ENCODE assay signal across 20 cellular contexts in genomic region chr9:98750396-98751060, GRCh38. TPM values are rescaled to one million over a fixed set of nuclear protein-coding genes. Genes with fewer than 3 reads are reported as not detected.
DNase-seq lines count a peak whose midpoint lies in the region; ATAC-seq and TF ChIP-seq lines count a peak whose summit lies in the region.
"Had no signal": no experiment of that assay in that cellular context is flagged by ENCODE, and none has a peak within 500 bp of the region (broad histone marks: within the 10 kb centered on the region; RNA-seq: fewer than 3 reads in every experiment).

No MANE protein-coding gene starts in this region.

- intact Hi-C loops in ovary (cut with DNase I): no loop called here

- peak; percentile 84 for DNase-seq in SIG-M5 treated with dmso at 0.1 percent for 504 hours (lab: John Stamatoyannopoulos, UW; ENCODE audit: unreplicated experiment)
- DNase-seq in SIG-M5 (lab: John Stamatoyannopoulos, UW): no peak
- DNase-seq in MV-4-11 (lab: John Stamatoyannopoulos, UW): peak; percentile 94
- peak; percentile 45 for DNase-seq in SKM-1 treated with dmso at 0.1 percent for 144 hours (lab: John Stamatoyannopoulos, UW; ENCODE audit: unreplicated experiment)
- no peak for DNase-seq in stimulated activated effector memory CD8-positive, alpha-beta T cell treated with anti-CD3 and anti-CD28 coated beads, Interleukin-12 subunit alpha, Interleukin-12 subunit beta, amount 100 ng/mL, for 72 hours (ENCODE audit: low spot score in 2 of 2)
- DNase-seq in ovary: no peak
- no peak for DNase-seq in GM13977 (ENCODE audit: low spot score)
- no peak for DNase-seq in NK-92 (lab: John Stamatoyannopoulos, UW; ENCODE audit: unreplicated experiment)
- DNase-seq: CD4-positive, alpha-beta memory T cell; DMS153; GF-D8; NCI-H1105 treated with DMSO at 0.1 percent for 48 hours; NCI-H1694; NCI-H2081 treated with DMSO at 0.1 percent for 48 hours; NCI-H748 treated with DMSO at 0.1 percent for 48 hours had no signal

- no peaks in the 10 kb centered on the region for H3K9me3 Mint-ChIP-seq in stimulated activated effector memory CD8-positive, alpha-beta T cell treated with anti-CD3 and anti-CD28 coated beads, Interleukin-12 subunit alpha, Interleukin-12 subunit beta, amount 100 ng/mL, for 72 hours
- H3K9me3 Mint-ChIP-seq: CD4-positive, alpha-beta memory T cell had no signal

- H3K36me3 Mint-ChIP-seq in stimulated activated effector memory CD8-positive, alpha-beta T cell treated with anti-CD3 and anti-CD28 coated beads, Interleukin-12 subunit alpha, Interleukin-12 subunit beta, amount 100 ng/mL, for 72 hours: peaks cover 16% of the 10 kb centered on the region

- H3K4me3 Mint-ChIP-seq in stimulated activated effector memory CD8-positive, alpha-beta T cell treated with anti-CD3 and anti-CD28 coated beads, Interleukin-12 subunit alpha, Interleukin-12 subunit beta, amount 100 ng/mL, for 72 hours: no peak overlapping the region
- H3K4me3 Mint-ChIP-seq: B cell; CD4-positive, alpha-beta memory T cell had no signal

- no peaks in the 10 kb centered on the region for H3K27me3 ChIP-seq in ovary

- no peak for TF ChIP-seq POLR2A in ovary (IDR thresholded peaks at IDR 0.05)

- no peaks in the 10 kb centered on the region for H3K4me1 ChIP-seq in ovary (ENCODE audit: insufficient read depth)

- in situ Hi-C loops in GM13977 (cut with MboI; ENCODE audit: low pct_unique_long_range_greater_than_20kb, low sequenced_read_pairs, unreplicated experiment): no loop called here

- H3K27ac Mint-ChIP-seq in stimulated activated effector memory CD8-positive, alpha-beta T cell treated with anti-CD3 and anti-CD28 coated beads, Interleukin-12 subunit alpha, Interleukin-12 subunit beta, amount 100 ng/mL, for 72 hours: peak overlapping the region; percentile 21
- H3K27ac Mint-ChIP-seq: B cell; CD4-positive, alpha-beta memory T cell had no signal

- TF ChIP-seq EP300 in ovary (IDR thresholded peaks at IDR 0.05): no peak

- no peak for ATAC-seq in stimulated activated effector memory CD8-positive, alpha-beta T cell treated with anti-CD3 and anti-CD28 coated beads, Interleukin-12 subunit alpha, Interleukin-12 subunit beta, amount 100 ng/mL, for 72 hours
- ATAC-seq: Panc1 had no signal

- H3K4me1 Mint-ChIP-seq in stimulated activated effector memory CD8-positive, alpha-beta T cell treated with anti-CD3 and anti-CD28 coated beads, Interleukin-12 subunit alpha, Interleukin-12 subunit beta, amount 100 ng/mL, for 72 hours: no peaks in the 10 kb centered on the region
- H3K4me1 Mint-ChIP-seq: B cell; CD4-positive, alpha-beta memory T cell had no signal

- no peaks in the 10 kb centered on the region for H3K9me3 ChIP-seq in ovary

- H3K27ac ChIP-seq in ovary: no peak overlapping the region
- H3K27ac ChIP-seq: 22Rv1, KMS-11 had no signal

- no peaks in the 10 kb centered on the region for H3K36me3 ChIP-seq in ovary

- H3K4me3 ChIP-seq in ovary: no peak overlapping the region

- WGBS in ovary, 3 donors: 87 to 94% (median 93%) methylated on average over 5 of the region's 5 CpGs

- TF ChIP-seq CTCF in ovary (IDR thresholded peaks at IDR 0.05) (no peak), GM13977 (IDR thresholded peaks at IDR 0.05; ENCODE audit: extremely low read depth, insufficient read depth, missing control alignments) (no peak)

RNA-seq across cellular contexts. Expression of gene GABBR2, which starts 41.8 kb away (rescaled TPM):
- under 1 TPM in 1 of 7 donors, not detected in 6; 0.05 TPM for total RNA-seq in ovary
- under 1 TPM; 0.22 to 0.30 TPM for polyA plus RNA-seq in ovary
- total RNA-seq: B cell; CD4-positive, alpha-beta memory T cell; M059J had no signal
- polyA plus RNA-seq: CD4-positive, alpha-beta memory T cell had no signal

RNA-seq across cellular contexts. Expression of gene ANKS6, which starts 45.8 kb away (rescaled TPM):
- 10 to 100 TPM; 11.8 to 29.3 (median 18.6) TPM for total RNA-seq in ovary
- polyA plus RNA-seq in ovary: 10 to 100 TPM in 1 of 2 donors, 1 to 10 TPM in 1; 7.4 to 12.9 TPM

RNA-seq across cellular contexts. Expression of gene GALNT12, which starts 56.9 kb away (rescaled TPM):
- total RNA-seq in ovary: 1 to 10 TPM in 5 of 7 donors, under 1 TPM in 2; 0.23 to 7.0 (median 1.4) TPM
- 1 to 10 TPM in 1 of 2 donors, under 1 TPM in 1; 0.51 to 3.5 TPM for polyA plus RNA-seq in ovary

Comparison
In these comparisons a context has a peak if more than half of its experiments do, and no peak if none do; other contexts are left out.
1. DNase-seq: peak in SIG-M5 treated with dmso at 0.1 percent for 504 hours (single experiment), MV-4-11 (single experiment) and SKM-1 treated with dmso at 0.1 percent for 144 hours (single experiment); none in SIG-M5 (single experiment), stimulated activated effector memory CD8-positive, alpha-beta T cell treated with anti-CD3 and anti-CD28 coated beads, Interleukin-12 subunit alpha, Interleukin-12 subunit beta, amount 100 ng/mL, for 72 hours (0 of 2), ovary (0 of 5), GM13977 (single experiment) and NK-92 (single experiment).